Comparison of ENCODE assay signal across 17 cellular contexts in genomic region chr6:143555582-143555981, GRCh38. TPM values are rescaled to one million over a fixed set of nuclear protein-coding genes. Genes with fewer than 3 reads are reported as not detected.
A peak's percentile ranks its signal among the peaks of the same experiment; 100 is the strongest.
DNase-seq lines count a peak whose midpoint lies in the region; ATAC-seq, FAIRE-seq and TF ChIP-seq lines count a peak whose summit lies in the region.
"Had no signal": no experiment of that assay in that cellular context is flagged by ENCODE, and none has a peak within 500 bp of the region (broad histone marks: within the 10 kb centered on the region; RNA-seq: fewer than 3 reads in every experiment).

No MANE protein-coding gene starts in this region.

- peak overlapping the region; percentile 70 for H3K27ac Mint-ChIP-seq in activated CD4-positive, alpha-beta T cell treated with anti-CD3 and anti-CD28 coated beads, Interleukin-2, amount 10 ng/mL, durations not matched to agents 24 days and 14 days
- no peak overlapping the region for H3K27ac Mint-ChIP-seq in astrocyte (ENCODE audit: unreplicated experiment)

- no peak for TF ChIP-seq CTCF in astrocyte (IDR thresholded peaks at IDR 0.05; ENCODE audit: insufficient read depth, low read depth, low read length)
- no peak for TF ChIP-seq CTCF in osteoblast (IDR thresholded peaks at IDR 0.05; ENCODE audit: extremely low read depth, low read depth, low read length)
- TF ChIP-seq CTCF in gastroesophageal sphincter (IDR thresholded peaks at IDR 0.05): no peak

- no peaks in the 10 kb centered on the region for H4K20me1 ChIP-seq in astrocyte (ENCODE audit: insufficient read depth, low read length)
- no peaks in the 10 kb centered on the region for H4K20me1 ChIP-seq in osteoblast (ENCODE audit: insufficient read depth, low read length)

- no peak for TF ChIP-seq POLR2A in gastroesophageal sphincter (IDR thresholded peaks at IDR 0.05)

- H3K9me3 Mint-ChIP-seq in activated CD4-positive, alpha-beta T cell treated with anti-CD3 and anti-CD28 coated beads, Interleukin-2, amount 10 ng/mL, durations not matched to agents 24 days and 14 days: no peaks in the 10 kb centered on the region
- peaks cover 4% of the 10 kb centered on the region for H3K9me3 Mint-ChIP-seq in astrocyte (ENCODE audit: unreplicated experiment)

- H3K4me1 ChIP-seq in astrocyte (ENCODE audit: insufficient read depth, low read length) (peaks cover 18% of the 10 kb centered on the region), osteoblast (ENCODE audit: insufficient read depth, low read length) (peaks cover 23% of the 10 kb centered on the region), gastroesophageal sphincter (no peaks in the 10 kb centered on the region)
- H3K4me1 ChIP-seq: uterus had no signal

- H3K9ac ChIP-seq in astrocyte (ENCODE audit: low read length): peak overlapping the region; percentile 19

- ATAC-seq in gastroesophageal sphincter: no peak

- no peak for DNase-seq in activated CD4-positive, alpha-beta T cell treated with anti-CD3 and anti-CD28 coated beads, Interleukin-2, amount 10 ng/mL, durations not matched to agents 24 days and 14 days
- no peak for DNase-seq in activated CD4-positive, alpha-beta T cell treated with anti-CD3 and anti-CD28 coated beads for 4 hours
- DNase-seq in NCI-H146 (lab: John Stamatoyannopoulos, UW): peak; percentile 94
- DNase-seq in astrocyte (ENCODE audit: low read depth): no peak
- DNase-seq in osteoblast (ENCODE audit: insufficient read length, low spot score, missing footprints): no peak
- DNase-seq in NCI-H526 treated with DMSO at 0.1 percent for 48 hours (lab: John Stamatoyannopoulos, UW): no peak
- no peak for DNase-seq in middle frontal gyrus (ENCODE audit: extremely low spot score, low spot score)
- DNase-seq: activated effector memory CD4-positive, alpha-beta T cell treated with anti-CD3 and anti-CD28 coated beads, Interleukin-2, amount 50 U/mL, for 16 hours; hypothalamus; left colon; stimulated activated CD4-positive, alpha-beta T cell treated with anti-CD3 and anti-CD28 coated beads, Interleukin-12 subunit alpha, Interleukin-12 subunit beta, amount 100 ng/mL, for 4 hours; T-helper 9 cell; uterus had no signal

- intact Hi-C loops in activated CD4-positive, alpha-beta T cell treated with anti-CD3 and anti-CD28 coated beads, Interleukin-2, amount 10 ng/mL, durations not matched to agents 24 days and 14 days (cut with micrococcal nuclease): loop anchor here (1.0 to 2.0 kb wide), 3 partner anchors 9 to 45 kb away; partner anchors contain the start of gene FUCA2

- no peak overlapping the region for H2AFZ ChIP-seq in astrocyte (ENCODE audit: low read depth, low read length)
- H2AFZ ChIP-seq in osteoblast (ENCODE audit: low read length): peak overlapping the region; percentile 25

- H3K4me2 ChIP-seq in astrocyte (ENCODE audit: low read length) (peak overlapping the region; percentile 56), osteoblast (ENCODE audit: insufficient read depth, low read length) (no peak overlapping the region)

- peak overlapping the region; percentile 78 for H3K4me3 Mint-ChIP-seq in activated CD4-positive, alpha-beta T cell treated with anti-CD3 and anti-CD28 coated beads, Interleukin-2, amount 10 ng/mL, durations not matched to agents 24 days and 14 days
- H3K4me3 Mint-ChIP-seq in astrocyte (ENCODE audit: unreplicated experiment): no peak overlapping the region

- 71 to 82% methylated on average over 3 of the region's 3 CpGs for WGBS in gastroesophageal sphincter (ENCODE audit: low coverage in 1 of 2), 2 donors

- H3K79me2 ChIP-seq in astrocyte (ENCODE audit: insufficient read depth, low read length) (no peaks in the 10 kb centered on the region), osteoblast (ENCODE audit: insufficient read depth, low read length) (peaks cover 10% of the 10 kb centered on the region)

- H3K4me1 Mint-ChIP-seq in activated CD4-positive, alpha-beta T cell treated with anti-CD3 and anti-CD28 coated beads, Interleukin-2, amount 10 ng/mL, durations not matched to agents 24 days and 14 days: peaks cover 61% of the 10 kb centered on the region
- H3K4me1 Mint-ChIP-seq in astrocyte (ENCODE audit: low read depth, unreplicated experiment): peaks cover 17% of the 10 kb centered on the region

- H3K9me3 ChIP-seq in astrocyte (ENCODE audit: insufficient read depth, low read depth, low read length): no peaks in the 10 kb centered on the region
- no peaks in the 10 kb centered on the region for H3K9me3 ChIP-seq in osteoblast (ENCODE audit: low read depth, low read length)
- H3K9me3 ChIP-seq in gastroesophageal sphincter: no peaks in the 10 kb centered on the region
- H3K9me3 ChIP-seq: uterus had no signal

- H3K27me3 Mint-ChIP-seq in activated CD4-positive, alpha-beta T cell treated with anti-CD3 and anti-CD28 coated beads, Interleukin-2, amount 10 ng/mL, durations not matched to agents 24 days and 14 days: no peaks in the 10 kb centered on the region
- H3K27me3 Mint-ChIP-seq in astrocyte (ENCODE audit: low read depth, unreplicated experiment): no peaks in the 10 kb centered on the region
- H3K27me3 Mint-ChIP-seq: progenitor cell of endocrine pancreas had no signal

- no peak for FAIRE-seq in astrocyte (lab: Jason Lieb, UNC)
- FAIRE-seq: GM12891, H1 had no signal

- H3K4me3 ChIP-seq in astrocyte (ENCODE audit: insufficient read depth, low read depth, low read length): no peak overlapping the region
- H3K4me3 ChIP-seq in osteoblast (ENCODE audit: insufficient read depth, low read length): no peak overlapping the region
- no peak overlapping the region for H3K4me3 ChIP-seq in gastroesophageal sphincter
- H3K4me3 ChIP-seq: uterus had no signal

- H3K27me3 ChIP-seq in astrocyte (ENCODE audit: insufficient read depth, low read length) (no peaks in the 10 kb centered on the region), osteoblast (ENCODE audit: insufficient read depth, low read length) (no peaks in the 10 kb centered on the region), gastroesophageal sphincter (no peaks in the 10 kb centered on the region)
- H3K27me3 ChIP-seq: uterus had no signal

- H3K36me3 ChIP-seq in astrocyte (ENCODE audit: insufficient read depth, low read length) (no peaks in the 10 kb centered on the region), osteoblast (ENCODE audit: insufficient read depth, low read length) (no peaks in the 10 kb centered on the region), gastroesophageal sphincter (no peaks in the 10 kb centered on the region)
- H3K36me3 ChIP-seq: uterus had no signal

- TF ChIP-seq EP300 in gastroesophageal sphincter (IDR thresholded peaks at IDR 0.05): no peak

- peaks cover 25% of the 10 kb centered on the region for H3K36me3 Mint-ChIP-seq in activated CD4-positive, alpha-beta T cell treated with anti-CD3 and anti-CD28 coated beads, Interleukin-2, amount 10 ng/mL, durations not matched to agents 24 days and 14 days (ENCODE audit: low read depth)
- H3K36me3 Mint-ChIP-seq in astrocyte (ENCODE audit: low read depth, unreplicated experiment): no peaks in the 10 kb centered on the region

- H3K27ac ChIP-seq in astrocyte (ENCODE audit: low read depth, low read length): peak overlapping the region; percentile 81
- H3K27ac ChIP-seq in osteoblast (ENCODE audit: low read depth, low read length): peak overlapping the region; percentile 81
- no peak overlapping the region for H3K27ac ChIP-seq in gastroesophageal sphincter
- H3K27ac ChIP-seq: uterus had no signal

RNA-seq across cellular contexts. Expression of gene FUCA2, which starts 44.1 kb away (rescaled TPM):
- 14.4 and 16.1 TPM in 2 replicates for total RNA-seq in activated CD4-positive, alpha-beta T cell treated with anti-CD3 and anti-CD28 coated beads, Interleukin-2, amount 10 ng/mL, durations not matched to agents 24 days and 14 days
- total RNA-seq in astrocyte: 58.7 and 64.0 TPM in 2 replicates
- total RNA-seq in osteoblast: 64.8 and 70.7 TPM in 2 replicates
- total RNA-seq in gastroesophageal sphincter: 10 to 100 TPM; 19.4 to 28.4 (median 23.9) TPM

Comparison
In these comparisons a context has a peak if more than half of its experiments do, and no peak if none do; other contexts are left out.
1. H3K27ac ChIP-seq: peak in astrocyte (single experiment) and osteoblast (single experiment); none in gastroesophageal sphincter (0 of 4).